Comparison of ENCODE assay signal across 11 cellular contexts in genomic region chr5:131854134-131854533, GRCh38. TPM values are rescaled to one million over a fixed set of nuclear protein-coding genes. Genes with fewer than 3 reads are reported as not detected.
DNase-seq lines count a peak whose midpoint lies in the region; ATAC-seq and TF ChIP-seq lines count a peak whose summit lies in the region.
"Had no signal": no experiment of that assay in that cellular context is flagged by ENCODE, and none has a peak within 500 bp of the region (broad histone marks: within the 10 kb centered on the region; RNA-seq: fewer than 3 reads in every experiment).

No MANE protein-coding gene starts in this region.

- TF ChIP-seq RAD21 in IMR-90 (IDR thresholded peaks at IDR 0.05; ENCODE audit: low read length) = no peak

- H4K8ac ChIP-seq in IMR-90 (ENCODE audit: low read depth in 2 of 2, low read length in 2 of 2) = no peak overlapping the region

- in situ Hi-C loops in IMR-90 (cut with MboI; ENCODE audit: low sequenced_read_pairs) = no loop called here

- dilution Hi-C loops in IMR-90 (cut with HindIII; ENCODE audit: low sequenced_read_pairs, unreplicated experiment) = no loop called here

- no peak overlapping the region for H2AK5ac ChIP-seq in IMR-90 (ENCODE audit: low read depth, low read length)

- TF ChIP-seq CTCF in IMR-90 (conservative IDR thresholded peaks at IDR 0.05; ENCODE audit: low read depth, low read length) (no peak), choroid plexus epithelial cell (conservative IDR thresholded peaks at IDR 0.05; ENCODE audit: low read depth, low read length) (no peak), left ventricle myocardium inferior (IDR thresholded peaks at IDR 0.05; ENCODE audit: borderline replicate concordance) (no peak)

- no peak overlapping the region for H3K9ac ChIP-seq in IMR-90 (ENCODE audit: low read depth, low read length)

- intact Hi-C loops in IMR-90 (cut with micrococcal nuclease) (no loop called here), left ventricle myocardium inferior (cut with micrococcal nuclease) (no loop called here)

- H3K56ac ChIP-seq in IMR-90 (ENCODE audit: extremely low read depth, insufficient read depth, low read length) = no peak overlapping the region

- no peak overlapping the region for H2BK5ac ChIP-seq in IMR-90 (ENCODE audit: low read depth, low read length, poor library complexity, severe bottlenecking)

- H2BK15ac ChIP-seq in IMR-90 (ENCODE audit: low read depth, low read length) = no peak overlapping the region

- no peak overlapping the region for H2AK9ac ChIP-seq in IMR-90 (replicated peaks; ENCODE audit: low read depth, low read length, poor library complexity)

- no peak overlapping the region for H2BK20ac ChIP-seq in IMR-90 (ENCODE audit: low read depth, low read length)

- H3K23ac ChIP-seq in IMR-90 (ENCODE audit: low read depth, low read length) = no peak overlapping the region

- H4K91ac ChIP-seq in IMR-90 (ENCODE audit: insufficient read depth, low read depth, low read length) = no peak overlapping the region

- H3K9me3 ChIP-seq in IMR-90 (ENCODE audit: control insufficient read depth, insufficient read depth, low read length) (no peaks in the 10 kb centered on the region), left ventricle myocardium inferior (replicated peaks) (peaks cover 5% of the 10 kb centered on the region)

- H3K14ac ChIP-seq in IMR-90 (replicated peaks; ENCODE audit: low read depth, low read length) = no peak overlapping the region

- H3K27ac ChIP-seq in IMR-90 (ENCODE audit: insufficient read depth, low read length) (no peak overlapping the region), left ventricle myocardium inferior (replicated peaks) (no peak overlapping the region)

- no TSS peak for BruUV-seq in IMR-90 (replicated peaks; lab: Mats Ljungman, UMichigan)

- no peak overlapping the region for H2AFZ ChIP-seq in IMR-90 (replicated peaks; ENCODE audit: low read length, poor library complexity)

- H3K4me3 ChIP-seq in IMR-90 (ENCODE audit: insufficient read depth, low read depth, low read length) (no peak overlapping the region), choroid plexus epithelial cell (ENCODE audit: low read depth, low read length) (no peak overlapping the region), left ventricle myocardium inferior (no peak overlapping the region)
- H3K4me3 ChIP-seq: smooth muscle cell had no signal

- POLR2A ChIA-PET in IMR-90 (lab: Charles Lee; ENCODE audit: unreplicated experiment) = no interaction called here

- no peak overlapping the region for H3K18ac ChIP-seq in IMR-90 (ENCODE audit: low read depth, low read length)

- H3K9me1 ChIP-seq in IMR-90 (ENCODE audit: insufficient read depth, low read length) = no peaks in the 10 kb centered on the region

- no peaks in the 10 kb centered on the region for H3K36me3 ChIP-seq in IMR-90 (ENCODE audit: control insufficient read depth, insufficient read depth, low read length)
- H3K36me3 ChIP-seq in left ventricle myocardium inferior = no peaks in the 10 kb centered on the region

- no peaks in the 10 kb centered on the region for H3K79me1 ChIP-seq in IMR-90 (ENCODE audit: low read depth in 1 of 2, low read length in 2 of 2)

- H3K27me3 ChIP-seq in IMR-90 (ENCODE audit: control insufficient read depth, insufficient read depth, low read length) = peaks cover 4% of the 10 kb centered on the region; the same call in 1 of the 2 replicates
- H3K27me3 ChIP-seq in left ventricle myocardium inferior (ENCODE audit: low read depth) = no peaks in the 10 kb centered on the region

- no peak overlapping the region for H2BK120ac ChIP-seq in IMR-90 (ENCODE audit: low read depth, low read length)

- DNase-seq in IMR-90 (peak; percentile 10), choroid plexus epithelial cell (ENCODE audit: low read depth) (peak; percentile 34), NCI-H1048 (lab: John Stamatoyannopoulos, UW) (no peak), NCI-H774 (lab: John Stamatoyannopoulos, UW) (no peak), left ventricle myocardium inferior (no peak)
- DNase-seq: NCI-H510A had no signal

- H3K4me2 ChIP-seq in IMR-90 (ENCODE audit: low read depth, low read length) = no peak overlapping the region
- H3K4me2 ChIP-seq: smooth muscle cell had no signal

- no peaks in the 10 kb centered on the region for H4K20me1 ChIP-seq in IMR-90 (ENCODE audit: insufficient read depth, low read length)

- no peak overlapping the region for H4K5ac ChIP-seq in IMR-90 (ENCODE audit: low read depth, low read length)

- ATAC-seq in GM18517 (IDR thresholded peaks at IDR 0.05; ENCODE audit: unreplicated experiment) (peak; percentile 80), GM21717 (IDR thresholded peaks at IDR 0.05; ENCODE audit: unreplicated experiment) (peak; percentile 87), IMR-90 (ENCODE audit: low read depth) (peak; percentile 29; the same call in 1 of the 2 replicates), HG02798 (IDR thresholded peaks at IDR 0.05; ENCODE audit: poor library complexity, unreplicated experiment) (no peak)
- ATAC-seq: left lobe of liver had no signal

- no peak for TF ChIP-seq POLR2A in IMR-90 (IDR thresholded peaks at IDR 0.05; ENCODE audit: low read depth, low read length)

- H3K4ac ChIP-seq in IMR-90 (ENCODE audit: low read depth, low read length) = no peak overlapping the region

- H3K4me1 ChIP-seq in IMR-90 (ENCODE audit: control insufficient read depth, insufficient read depth, low read length) = no peaks in the 10 kb centered on the region
- H3K4me1 ChIP-seq in left ventricle myocardium inferior = no peaks in the 10 kb centered on the region

- CTCF ChIA-PET in IMR-90 (lab: Yijun Ruan, JAX) = no interaction called here

TF ChIP-seq in IMR-90, 13 proteins besides CTCF, POLR2A, EP300 and RAD21:
- no peak for TF ChIP-seq FOS (IDR thresholded peaks at IDR 0.05; ENCODE audit: low read depth, low read length)
- TF ChIP-seq MAZ (IDR thresholded peaks at IDR 0.05; ENCODE audit: borderline replicate concordance, low read depth, low read length) = no peak
- no peak for TF ChIP-seq MXI1 (IDR thresholded peaks at IDR 0.05; ENCODE audit: borderline replicate concordance, low read depth, low read length)
- no peak for TF ChIP-seq RCOR1 (IDR thresholded peaks at IDR 0.05; ENCODE audit: insufficient replicate concordance, low read length)
- TF ChIP-seq USF2 (IDR thresholded peaks at IDR 0.05; ENCODE audit: low read depth, low read length) = no peak
- TF ChIP-seq CEBPB (IDR thresholded peaks at IDR 0.05; ENCODE audit: low read depth, low read length) = no peak
- TF ChIP-seq SMC3 (IDR thresholded peaks at IDR 0.05; ENCODE audit: low read depth, low read length) = no peak
- TF ChIP-seq CHD1 (IDR thresholded peaks at IDR 0.05; ENCODE audit: low read depth, low read length) = no peak
- TF ChIP-seq BHLHE40 (IDR thresholded peaks at IDR 0.05; ENCODE audit: low read depth, low read length) = no peak
- TF ChIP-seq RFX5 (IDR thresholded peaks at IDR 0.05; ENCODE audit: low read depth, low read length) = no peak
- TF ChIP-seq NFE2L2 (IDR thresholded peaks at IDR 0.05; ENCODE audit: low read depth, low read length) = no peak
- TF ChIP-seq ELK1 (IDR thresholded peaks at IDR 0.05; ENCODE audit: borderline replicate concordance, low read depth, low read length) = no peak
- no peak for TF ChIP-seq MAFK (IDR thresholded peaks at IDR 0.05; ENCODE audit: low read depth, low read length)
TF ChIP-seq in IMR-90: peak in this region for 0.

RNA-seq across cellular contexts. Expression of gene FNIP1, which starts 57.3 kb away (rescaled TPM):
- 34.1 and 40.0 TPM in 2 replicates for total RNA-seq in IMR-90 (2012; rRNA removed)
- polyA plus RNA-seq in IMR-90 (2012; rRNA removed) = 4.8 and 5.6 TPM in 2 replicates
- 1.5 TPM in 2 replicates for polyA plus RNA-seq in IMR-90 (2012; cell fraction: cytosol; rRNA removed)
- polyA plus RNA-seq in IMR-90 (2012; cell fraction: nucleus; rRNA removed; ENCODE audit: low replicate concordance) = 4.6 and 15.7 TPM in 2 replicates
- total RNA-seq in left ventricle myocardium inferior = 30.6 TPM

Comparison
In these comparisons a context has a peak if more than half of its experiments do, and no peak if none do; other contexts are left out.
1. DNase-seq: peak in IMR-90 (single experiment) and choroid plexus epithelial cell (single experiment); none in NCI-H1048 (single experiment), NCI-H774 (single experiment) and left ventricle myocardium inferior (single experiment).